ENCODE assay signal across 25 cellular contexts in genomic region chr6:37287519-37288157, GRCh38. TPM values are rescaled to one million over a fixed set of nuclear protein-coding genes. Genes with fewer than 3 reads are reported as not detected.
DNase-seq lines count a peak whose midpoint lies in the region; ATAC-seq, FAIRE-seq and TF ChIP-seq lines count a peak whose summit lies in the region.
"Had no signal": no experiment of that assay in that cellular context is flagged by ENCODE, and none has a peak within 500 bp of the region (broad histone marks: within the 10 kb centered on the region; RNA-seq: fewer than 3 reads in every experiment).

No MANE protein-coding gene starts in this region.

- SMC1A ChIA-PET in GM12878 (lab: Charles Lee; ENCODE audit: uncharacterized antibody, unreplicated experiment), result interaction anchor here (0.7 to 1.2 kb wide), 3 partner anchors 17 to 52 kb away, joined by 3 read pairs; no protein-coding TSS in a partner anchor

- H3K4me3 ChIP-seq in GM12878 (no peak overlapping the region), smooth muscle cell (no peak overlapping the region)
- H3K4me3 ChIP-seq: dorsolateral prefrontal cortex, heart right ventricle had no signal

- H3K27me3 ChIP-seq in GM12878 (replicated peaks in 1 of 2; ENCODE audit: control insufficient read depth in 2 of 2, insufficient read depth in 2 of 2, low read length in 1 of 2) (no peaks in the 10 kb centered on the region), smooth muscle cell (ENCODE audit: low read depth) (no peaks in the 10 kb centered on the region)
- H3K27me3 ChIP-seq: dorsolateral prefrontal cortex, heart right ventricle had no signal

- H3K9me3 ChIP-seq in GM12878 (replicated peaks; ENCODE audit: control insufficient read depth, insufficient read depth, low read length) (no peaks in the 10 kb centered on the region), smooth muscle cell (replicated peaks; ENCODE audit: low read depth) (no peaks in the 10 kb centered on the region)
- H3K9me3 ChIP-seq: heart right ventricle had no signal

- no peaks in the 10 kb centered on the region for H3K79me2 ChIP-seq in GM12878 (ENCODE audit: control insufficient read depth, insufficient read depth, low read length)
- no peaks in the 10 kb centered on the region for H3K79me2 ChIP-seq in smooth muscle cell (ENCODE audit: low read depth)

- POLR2A ChIA-PET in GM12878 (lab: Charles Lee), result interaction anchor here (0.6 kb wide), 1 partner anchor 48 kb away, joined by 4 read pairs; no protein-coding TSS in a partner anchor

- RAD21 ChIA-PET in GM12878 (lab: Charles Lee; ENCODE audit: unreplicated experiment), result no interaction called here

- 0 out of 4 replicates have a peak, but pooled peaks of 1 of the 2 experiments have one; percentile 31 for TF ChIP-seq EP300 in GM12878 (IDR thresholded peaks at IDR 0.05; ENCODE audit: borderline replicate concordance in 1 of 2, control insufficient read depth in 1 of 2, low read depth in 2 of 2, low read length in 2 of 2)

- no peak overlapping the region for H3K27ac ChIP-seq in GM12878 (ENCODE audit: control insufficient read depth, insufficient read depth)
- H3K27ac ChIP-seq in smooth muscle cell (ENCODE audit: low read depth), result no peak overlapping the region
- H3K27ac ChIP-seq: dorsolateral prefrontal cortex, heart right ventricle had no signal

- peak; percentile 71 for ATAC-seq in HG02759 (IDR thresholded peaks at IDR 0.05; ENCODE audit: unreplicated experiment)
- peak; percentile 74 for ATAC-seq in GM12878
- ATAC-seq: activated naive CD4-positive, alpha-beta T cell treated with anti-CD3 and anti-CD28 coated beads, Interleukin-2, amount 50 U/mL, for 72 hours; CD8-positive, alpha-beta T cell; heart right ventricle had no signal

- no peaks in the 10 kb centered on the region for H4K20me1 ChIP-seq in GM12878 (ENCODE audit: control insufficient read depth, insufficient read depth)
- H4K20me1 ChIP-seq in smooth muscle cell (ENCODE audit: low read depth), result no peaks in the 10 kb centered on the region

- no TSS peak for BruUV-seq in GM12878 (replicated peaks; lab: Mats Ljungman, UMichigan)

- TF ChIP-seq RAD21 in GM12878 (IDR thresholded peaks at IDR 0.05; ENCODE audit: insufficient read depth, low read depth, low read length), result no peak

- TF ChIP-seq CTCF in GM13977 (IDR thresholded peaks at IDR 0.05; ENCODE audit: extremely low read depth, insufficient read depth, missing control alignments) (no peak), GM12878 (IDR thresholded peaks at IDR 0.05 in 2 of 3, conservative IDR thresholded peaks at IDR 0.05 in 1 of 3; ENCODE audit: control insufficient read depth in 2 of 3, extremely low read depth in 1 of 3, insufficient read depth in 1 of 3, low read depth in 3 of 3, low read length in 3 of 3) (no peak), smooth muscle cell (IDR thresholded peaks at IDR 0.05; ENCODE audit: borderline replicate concordance, insufficient read depth, poor library complexity, severe bottlenecking) (no peak)

- intact Hi-C loops in GM12878 (cut with micrococcal nuclease; ENCODE audit: unreplicated experiment), result no loop called here

- no peak for TF ChIP-seq POLR2A in GM12878 (IDR thresholded peaks at IDR 0.05; ENCODE audit: low read depth, low read length)

- H2AFZ ChIP-seq in GM12878 (ENCODE audit: control insufficient read depth, low read depth, low read length) (no peak overlapping the region), smooth muscle cell (ENCODE audit: low read depth) (no peak overlapping the region)

- H3K9ac ChIP-seq in GM12878 (ENCODE audit: control insufficient read depth, insufficient read depth, low read length) (no peak overlapping the region), smooth muscle cell (ENCODE audit: low read depth) (no peak overlapping the region)

- H3F3A ChIP-seq in smooth muscle cell (ENCODE audit: low read depth), result no peaks in the 10 kb centered on the region

- peaks cover 19% of the 10 kb centered on the region in 2 experiments; a peak in 3 of 4 replicates for H3K36me3 ChIP-seq in GM12878 (ENCODE audit: control insufficient read depth in 2 of 2, insufficient read depth in 2 of 2, low read length in 1 of 2)
- peaks cover 20% of the 10 kb centered on the region for H3K36me3 ChIP-seq in smooth muscle cell (ENCODE audit: low read depth)

- in situ Hi-C loops in GM13977 (cut with MboI; ENCODE audit: low pct_unique_long_range_greater_than_20kb, low sequenced_read_pairs, unreplicated experiment) (no loop called here), GM12878 (cut with MboI) (no loop called here)

- no peak overlapping the region for H3K4me2 ChIP-seq in GM12878 (ENCODE audit: control insufficient read depth, insufficient read depth)
- no peak overlapping the region for H3K4me2 ChIP-seq in smooth muscle cell

- 45% methylated on average over 2 of the region's 2 CpGs for WGBS in GM12878 (ENCODE audit: insufficient coverage, insufficient replicate concordance, low lambda C conversion rate, missing lambda C conversion rate)
- WGBS in smooth muscle cell (ENCODE audit: low lambda C conversion rate), result 81% methylated on average over 2 of the region's 2 CpGs

- H3K4me1 ChIP-seq in GM12878 (ENCODE audit: control insufficient read depth, insufficient read depth, low read length) (peaks cover 18% of the 10 kb centered on the region), smooth muscle cell (ENCODE audit: low read depth) (no peaks in the 10 kb centered on the region)

- FAIRE-seq in GM19239 (lab: Jason Lieb, UNC) (peak; percentile 35), GM12878 (lab: Jason Lieb, UNC) (peak; percentile 69)
- FAIRE-seq: astrocyte, small intestine, TTC549 had no signal

- CTCF ChIA-PET in GM12878 (lab: Yijun Ruan, JAX), result interaction anchor here (1.0 to 1.8 kb wide), 4 partner anchors 13 to 52 kb away, joined by 3 to 6 read pairs (median 4); no protein-coding TSS in a partner anchor

- DNase-seq in GM13977 (ENCODE audit: low spot score), result peak; percentile 42
- no peak for DNase-seq in GM19239 (ENCODE audit: insufficient read length, low spot score)
- no peak for DNase-seq in GM12878 (ENCODE audit: low read depth, low spot score)
- no peak for DNase-seq in activated gamma-delta T cell treated with Interleukin-2 at 50 U/mL for 16 hours
- DNase-seq in smooth muscle cell (lab: John Stamatoyannopoulos, UW; ENCODE audit: unreplicated experiment), result no peak
- no peak for DNase-seq in inferior parietal cortex (ENCODE audit: extremely low spot score)
- DNase-seq: activated CD4-positive, alpha-beta T cell treated with anti-CD3 and anti-CD28 coated beads for 1 hour; activated T-cell treated with anti-CD3 and anti-CD28 coated beads, Interleukin-2, amount 50 U/mL, for 48 hours; CD8-positive, alpha-beta T cell; central memory CD4-positive, alpha-beta T cell; dorsolateral prefrontal cortex; heart right ventricle; naive B cell; NCI-H1105; NCI-H2029 treated with DMSO at 0.1 percent for 48 hours; NCI-H82; occipital lobe; OCI-M1; small intestine; stimulated activated CD4-positive, alpha-beta T cell treated with anti-CD3 and anti-CD28 coated beads, Interleukin-2, amount 100 ng/mL, for 48 hours; stimulated activated naive CD4-positive, alpha-beta T cell treated with Interleukin-2 at 50 U/mL for 16 hours had no signal

TF ChIP-seq in GM12878, 131 proteins besides CTCF, POLR2A, EP300 and RAD21 (continues in another document):
- no peak for TF ChIP-seq BRCA1 (IDR thresholded peaks at IDR 0.05; ENCODE audit: low read depth, low read length)
- TF ChIP-seq YY1 (IDR thresholded peaks at IDR 0.05; ENCODE audit: low read depth, low read length), result no peak
- TF ChIP-seq NFXL1 (IDR thresholded peaks at IDR 0.05; ENCODE audit: borderline replicate concordance), result no peak
- TF ChIP-seq MEF2A (IDR thresholded peaks at IDR 0.05; ENCODE audit: insufficient read depth, low read depth, low read length), result peak; percentile 88
- peak; percentile 65; the same call in 1 of the 2 replicates for TF ChIP-seq MTA2 (IDR thresholded peaks at IDR 0.05; ENCODE audit: low read depth)

RNA-seq across cellular contexts. Expression of gene TMEM217, which starts 29.7 kb away (rescaled TPM):
- total RNA-seq in GM12878 (2013; cell fraction: nucleolus; rRNA removed), result 2.4 and 3.3 TPM in 2 replicates
- 2.5 and 3.1 TPM in 2 replicates for total RNA-seq in GM12878 (2014; rRNA removed)
- total RNA-seq in GM12878 (2014; rRNA removed; fragmentation: Illumina TruSeq; extraction: Trizol), result 1.8 and 2.1 TPM in 2 replicates
- total RNA-seq in GM12878 (2021), result 1.6 and 1.9 TPM in 2 replicates
- polyA plus RNA-seq in GM12878 (2011; ENCODE audit: low read depth), result 1.7 TPM
- polyA plus RNA-seq in GM12878 (2011; rRNA removed), result 4.0 and 4.5 TPM in 2 replicates
- polyA plus RNA-seq in GM12878 (2011; cell fraction: cytosol; rRNA removed), result 2.3 and 2.7 TPM in 2 replicates
- polyA plus RNA-seq in GM12878 (2011; cell fraction: nucleus; rRNA removed), result 2.6 and 3.4 TPM in 2 replicates
- polyA plus RNA-seq in GM12878 (2012), result 0.84 and 2.1 TPM in 2 replicates
- 1.9 and 2.5 TPM in 2 replicates for polyA plus RNA-seq in GM12878 (2014; fragmentation: Illumina TruSeq; extraction: Trizol)
- polyA plus RNA-seq in GM12878 (2014; fragmentation: Nextera tagmentation; extraction: Ambion mirVana), result 1 to 10 TPM; 1.3 to 2.1 TPM
- 1.9 and 2.4 TPM in 2 replicates for polyA plus RNA-seq in GM12878 (2014; rRNA removed)
- 1 to 10 TPM; 2.5 to 2.8 TPM for polyA plus RNA-seq in GM12878 (2016; fragmentation: Nextera tagmentation; extraction: Ambion mirVana)
- polyA minus RNA-seq in GM12878 (2011; rRNA and poly(A)+ RNA removed), result 2.1 and 5.3 TPM in 2 replicates
- 1.6 and 2.4 TPM in 2 replicates for polyA minus RNA-seq in GM12878 (2011; cell fraction: cytosol; rRNA and poly(A)+ RNA removed)
- 2.1 and 4.0 TPM in 2 replicates for polyA minus RNA-seq in GM12878 (2011; cell fraction: nucleus; rRNA and poly(A)+ RNA removed)
- 0.31 and 0.40 TPM in 2 replicates for total RNA-seq in smooth muscle cell
- 1.2 and 1.9 TPM in 2 replicates for polyA plus RNA-seq in smooth muscle cell

RNA-seq across cellular contexts. Expression of gene TBC1D22B, which starts 30.1 kb away (rescaled TPM):
- 15.8 and 16.4 TPM in 2 replicates for total RNA-seq in GM12878 (2013; cell fraction: nucleolus; rRNA removed)
- total RNA-seq in GM12878 (2014; rRNA removed) (11.9 and 13.0 TPM in 2 replicates), GM12878 (2014; rRNA removed; fragmentation: Illumina TruSeq; extraction: Trizol) (9.5 and 9.9 TPM in 2 replicates), GM12878 (2021) (14.9 and 15.2 TPM in 2 replicates), smooth muscle cell (7.2 and 7.3 TPM in 2 replicates)
- 6.8 TPM for polyA plus RNA-seq in GM12878 (2011; ENCODE audit: low read depth)
- polyA plus RNA-seq in GM12878 (2011; rRNA removed) (7.0 and 7.5 TPM in 2 replicates), GM12878 (2014; fragmentation: Illumina TruSeq; extraction: Trizol) (18.2 and 18.7 TPM in 2 replicates), GM12878 (2014; fragmentation: Nextera tagmentation; extraction: Ambion mirVana) (1 to 10 TPM; 3.4 to 3.7 TPM), GM12878 (2014; rRNA removed) (14.2 and 15.8 TPM in 2 replicates), GM12878 (2016; fragmentation: Nextera tagmentation; extraction: Ambion mirVana) (10 to 100 TPM; 15.4 to 17.7 TPM), smooth muscle cell (5.6 and 7.0 TPM in 2 replicates)
- polyA plus RNA-seq in GM12878 (2011; cell fraction: cytosol; rRNA removed), result 8.5 and 11.0 TPM in 2 replicates
- polyA plus RNA-seq in GM12878 (2011; cell fraction: nucleus; rRNA removed), result 10.4 and 10.6 TPM in 2 replicates
- 7.1 and 7.4 TPM in 2 replicates for polyA plus RNA-seq in GM12878 (2012)
- 5.8 and 6.3 TPM in 2 replicates for polyA minus RNA-seq in GM12878 (2011; rRNA and poly(A)+ RNA removed)
- 3.1 and 3.5 TPM in 2 replicates for polyA minus RNA-seq in GM12878 (2011; cell fraction: cytosol; rRNA and poly(A)+ RNA removed)
- 5.1 and 8.1 TPM in 2 replicates for polyA minus RNA-seq in GM12878 (2011; cell fraction: nucleus; rRNA and poly(A)+ RNA removed)
